ENCODE assay signal across 21 cellular contexts in the genomic region with DNA sequence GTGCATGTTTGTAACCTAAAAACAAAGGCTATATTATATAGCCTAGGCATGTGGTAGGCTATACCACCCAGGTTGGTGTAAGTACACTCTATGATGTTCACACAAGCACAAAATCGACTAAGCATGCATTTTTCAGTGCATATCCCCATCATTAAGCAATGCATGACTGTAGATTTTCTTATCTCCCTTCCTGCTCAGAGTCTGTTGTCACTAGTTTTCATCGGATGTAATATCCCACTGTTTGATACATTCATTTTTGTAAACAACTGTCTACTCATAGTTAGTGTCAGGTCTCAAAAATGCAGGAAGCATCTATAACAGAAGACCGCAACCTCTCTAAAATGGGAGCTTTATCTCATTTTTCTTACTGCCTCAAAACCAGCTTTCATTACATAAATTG.
"Had no signal": no experiment of that assay in that cellular context is flagged by ENCODE, and none has a peak within 500 bp of the region (broad histone marks: within the 10 kb centered on the region; RNA-seq: fewer than 3 reads in every experiment).

No MANE protein-coding gene starts in this region.

- ATAC-seq: effector memory CD8-positive, alpha-beta T cell; heart left ventricle; left lobe of liver; mucosa of descending colon; naive thymus-derived CD8-positive, alpha-beta T cell; sciatic nerve; stimulated activated naive B cell treated with anti-CD40 and anti-IgM and Interleukin-4, amounts not matched to agents 10 μg/mL and 1 μg/mL and 100 μg/mL, for 72 hours; stimulated activated naive CD8-positive, alpha-beta T cell treated with anti-CD3 and anti-CD28 coated beads, Interleukin-15, amount 100 ng/mL, for 72 hours had no signal

- H3K27me3 ChIP-seq: esophagus muscularis mucosa, heart left ventricle, neutrophil, testis, tibial nerve had no signal

- H3K36me3 ChIP-seq: esophagus muscularis mucosa, heart left ventricle, neutrophil, tibial nerve had no signal

- H3K9me3 ChIP-seq: esophagus muscularis mucosa, heart left ventricle, mucosa of descending colon, neutrophil, testis, tibial nerve had no signal

- H3K4me3 ChIP-seq: esophagus muscularis mucosa, heart left ventricle, mucosa of descending colon, testis, tibial nerve had no signal

- FAIRE-seq: colon, islet of Langerhans had no signal

- H3K4me1 ChIP-seq: heart left ventricle, testis, tibial nerve had no signal

- H3K27ac ChIP-seq: epithelial cell of prostate, esophagus muscularis mucosa, heart left ventricle, neutrophil, testis, tibial nerve had no signal

- DNase-seq: effector memory CD8-positive, alpha-beta T cell; foreskin melanocyte; heart left ventricle; hippocampal formation; mammary epithelial cell; mucosa of descending colon; naive thymus-derived CD8-positive, alpha-beta T cell; posterior cingulate gyrus; stimulated activated CD4-positive, alpha-beta T cell treated with anti-CD3 and anti-CD28 coated beads, Interleukin-2, amount 100 ng/mL, for 24 hours; stimulated activated CD4-positive, alpha-beta T cell treated with anti-CD3 and anti-CD28 coated beads, Interleukin-4, amount 100 ng/mL, for 4 hours; stimulated activated naive B cell treated with anti-CD40 and anti-IgM and Interleukin-4, amounts not matched to agents 10 μg/mL and 1 μg/mL and 100 μg/mL, for 72 hours; stimulated activated naive CD8-positive, alpha-beta T cell treated with anti-CD3 and anti-CD28 coated beads, Interleukin-15, amount 100 ng/mL, for 72 hours; testis had no signal
